ENCODE assay signal across 18 cellular contexts in the genomic region with DNA sequence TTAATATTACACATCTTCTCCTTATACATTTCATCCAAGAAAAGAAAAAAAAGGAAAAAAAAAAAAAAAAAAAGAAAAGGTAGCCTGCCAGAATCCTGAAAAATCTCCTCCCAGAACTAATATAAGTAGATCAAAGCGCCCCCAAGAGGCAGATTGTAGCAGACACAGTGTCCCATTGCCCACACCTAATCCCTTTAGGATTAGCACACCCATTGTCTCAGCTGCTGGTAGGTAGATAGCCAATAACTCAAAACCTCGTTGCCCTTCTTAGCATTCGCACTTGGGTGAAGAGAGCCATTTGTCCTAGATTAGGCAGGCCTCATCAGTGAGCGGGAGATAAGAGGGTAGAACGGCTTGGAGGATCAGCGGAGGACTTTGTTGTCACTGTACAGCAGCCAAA.
DNase-seq lines count a peak whose midpoint lies in the region; TF ChIP-seq lines count a peak whose summit lies in the region.
"Had no signal": no experiment of that assay in that cellular context is flagged by ENCODE, and none has a peak within 500 bp of the region (broad histone marks: within the 10 kb centered on the region; RNA-seq: fewer than 3 reads in every experiment).

No MANE protein-coding gene starts in this region.

- H3K27ac ChIP-seq in 22Rv1 (no peak overlapping the region), OCI-LY1 (ENCODE audit: low read depth, low read length, poor library complexity, severe bottlenecking) (no peak overlapping the region), endodermal cell (ENCODE audit: low read depth, low read length) (no peak overlapping the region), PC-9 (no peak overlapping the region)
- H3K27ac ChIP-seq: SK-N-MC had no signal

- H3K27me3 Mint-ChIP-seq in endodermal cell (ENCODE audit: insufficient read depth), result no peaks in the 10 kb centered on the region
- H3K27me3 Mint-ChIP-seq in activated CD4-positive, alpha-beta memory T cell treated with anti-CD3 and anti-CD28 coated beads for 36 hours, result no peaks in the 10 kb centered on the region
- H3K27me3 Mint-ChIP-seq: activated CD4-positive, alpha-beta T cell treated with anti-CD3 and anti-CD28 coated beads, Interleukin-2, amount 10 ng/mL, durations not matched to agents 7 days and 5 days; CD4-positive, alpha-beta memory T cell had no signal

- H4K20me1 ChIP-seq in OCI-LY1 (ENCODE audit: insufficient read depth, low read length) (no peaks in the 10 kb centered on the region), PC-9 (ENCODE audit: insufficient read depth) (no peaks in the 10 kb centered on the region)

- H3K9me3 ChIP-seq in OCI-LY1 (ENCODE audit: low read length), result no peaks in the 10 kb centered on the region
- H3K9me3 ChIP-seq in endodermal cell (ENCODE audit: control insufficient read depth, low read length), result peaks cover 19% of the 10 kb centered on the region
- no peaks in the 10 kb centered on the region for H3K9me3 ChIP-seq in PC-9 (ENCODE audit: insufficient read depth, low read depth)

- H3K79me2 ChIP-seq in OCI-LY1 (ENCODE audit: insufficient read depth, low read length) (no peaks in the 10 kb centered on the region), PC-9 (ENCODE audit: low read depth) (no peaks in the 10 kb centered on the region)

- H3K9ac ChIP-seq in OCI-LY1 (ENCODE audit: low read length) (no peak overlapping the region), endodermal cell (ENCODE audit: extremely low read depth, low read length, poor library complexity, severe bottlenecking) (no peak overlapping the region)

- no peak overlapping the region for H3K4me3 Mint-ChIP-seq in endodermal cell
- no peak overlapping the region for H3K4me3 Mint-ChIP-seq in activated CD4-positive, alpha-beta memory T cell treated with anti-CD3 and anti-CD28 coated beads for 36 hours
- H3K4me3 Mint-ChIP-seq: activated CD4-positive, alpha-beta T cell treated with anti-CD3 and anti-CD28 coated beads, Interleukin-2, amount 10 ng/mL, durations not matched to agents 7 days and 5 days; activated naive CD4-positive, alpha-beta T cell treated with anti-CD3 and anti-CD28 coated beads for 36 hours; CD4-positive, alpha-beta memory T cell had no signal

- CTCF ChIA-PET in activated CD4-positive, alpha-beta memory T cell treated with anti-CD3 and anti-CD28 coated beads for 36 hours (lab: Charles Lee), result no interaction called here
- CTCF ChIA-PET in PC-9 (lab: Charles Lee), result no interaction called here

- intact Hi-C loops in activated CD4-positive, alpha-beta memory T cell treated with anti-CD3 and anti-CD28 coated beads for 36 hours (cut with micrococcal nuclease), result no loop called here
- intact Hi-C loops in PC-9 (cut with micrococcal nuclease; ENCODE audit: unreplicated experiment), result no loop called here

- no TSS peak for BruUV-seq in PC-9 (replicated peaks; lab: Mats Ljungman, UMichigan)

- H2AFZ ChIP-seq in OCI-LY1 (ENCODE audit: low read length), result no peak overlapping the region
- no peak overlapping the region for H2AFZ ChIP-seq in PC-9

- DNase-seq in endodermal cell (peak; percentile 88), PC-9 (no peak), NCI-H187 (lab: John Stamatoyannopoulos, UW) (no peak), NCI-H128 (lab: John Stamatoyannopoulos, UW; ENCODE audit: unreplicated experiment) (no peak)
- no peak for DNase-seq in activated CD4-positive, alpha-beta memory T cell treated with anti-CD3 and anti-CD28 coated beads for 36 hours
- DNase-seq: activated CD4-positive, alpha-beta T cell treated with anti-CD3 and anti-CD28 coated beads, Interleukin-2, amount 10 ng/mL, durations not matched to agents 7 days and 5 days; activated naive CD4-positive, alpha-beta T cell treated with anti-CD3 and anti-CD28 coated beads for 36 hours; aorta; CD4-positive, alpha-beta memory T cell; EL; hippocampal formation; NCI-H1930; NCI-H446 treated with DMSO at 0.1 percent for 48 hours; stimulated activated naive CD4-positive, alpha-beta T cell treated with Interleukin-2 at 50 U/mL for 16 hours had no signal

- no peak overlapping the region for H3K4me2 ChIP-seq in OCI-LY1 (ENCODE audit: low read length)
- no peak overlapping the region for H3K4me2 ChIP-seq in PC-9

- H3K27ac Mint-ChIP-seq in endodermal cell, result no peak overlapping the region
- H3K27ac Mint-ChIP-seq in activated CD4-positive, alpha-beta memory T cell treated with anti-CD3 and anti-CD28 coated beads for 36 hours, result no peak overlapping the region
- H3K27ac Mint-ChIP-seq: activated CD4-positive, alpha-beta T cell treated with anti-CD3 and anti-CD28 coated beads, Interleukin-2, amount 10 ng/mL, durations not matched to agents 7 days and 5 days; activated naive CD4-positive, alpha-beta T cell treated with anti-CD3 and anti-CD28 coated beads for 36 hours; CD4-positive, alpha-beta memory T cell had no signal

- peaks cover 10% of the 10 kb centered on the region for H3K4me1 Mint-ChIP-seq in endodermal cell
- no peaks in the 10 kb centered on the region for H3K4me1 Mint-ChIP-seq in activated CD4-positive, alpha-beta memory T cell treated with anti-CD3 and anti-CD28 coated beads for 36 hours (ENCODE audit: low read depth)
- H3K4me1 Mint-ChIP-seq: activated CD4-positive, alpha-beta T cell treated with anti-CD3 and anti-CD28 coated beads, Interleukin-2, amount 10 ng/mL, durations not matched to agents 7 days and 5 days; CD4-positive, alpha-beta memory T cell had no signal

- TF ChIP-seq CTCF in 22Rv1 (IDR thresholded peaks at IDR 0.05) (peak; percentile 27), GM12874 (IDR thresholded peaks at IDR 0.05; ENCODE audit: insufficient read depth, low read depth, low read length) (0 out of 2 replicates have a peak, but pooled peaks have one; percentile 15), OCI-LY1 (IDR thresholded peaks at IDR 0.05; ENCODE audit: low read length) (peak; percentile 19; the same call in 1 of the 2 replicates), endodermal cell (conservative IDR thresholded peaks at IDR 0.05) (peak; percentile 81), PC-9 (conservative IDR thresholded peaks at IDR 0.05) (no peak)

- H3K4me3 ChIP-seq in OCI-LY1 (ENCODE audit: low read depth, low read length, poor library complexity, severe bottlenecking), result no peak overlapping the region
- H3K4me3 ChIP-seq in endodermal cell (ENCODE audit: low read length), result no peak overlapping the region
- no peak overlapping the region for H3K4me3 ChIP-seq in PC-9
- H3K4me3 ChIP-seq: SK-N-MC had no signal

- 18 to 59% methylated on average over 5 to 6 of the region's 6 CpGs for WGBS in endodermal cell (ENCODE audit: insufficient coverage in 1 of 2, insufficient read length in 1 of 2), 2 experiments

- no peaks in the 10 kb centered on the region for H3K4me1 ChIP-seq in OCI-LY1 (ENCODE audit: insufficient read depth, low read length, severe bottlenecking)
- no peaks in the 10 kb centered on the region for H3K4me1 ChIP-seq in endodermal cell (ENCODE audit: control insufficient read depth, insufficient read depth, low read length)
- no peaks in the 10 kb centered on the region for H3K4me1 ChIP-seq in PC-9 (replicated peaks; ENCODE audit: insufficient read depth)

- no peaks in the 10 kb centered on the region for H3K27me3 ChIP-seq in OCI-LY1 (ENCODE audit: insufficient read depth, low read length)
- H3K27me3 ChIP-seq in endodermal cell (ENCODE audit: control insufficient read depth, insufficient read depth, low read length, poor library complexity, severe bottlenecking), result no peaks in the 10 kb centered on the region
- no peaks in the 10 kb centered on the region for H3K27me3 ChIP-seq in PC-9 (ENCODE audit: insufficient read depth, low read depth)

- H3K36me3 ChIP-seq in OCI-LY1 (ENCODE audit: insufficient read depth, low read length), result no peaks in the 10 kb centered on the region
- H3K36me3 ChIP-seq in endodermal cell (ENCODE audit: control insufficient read depth, insufficient read depth, low read length), result no peaks in the 10 kb centered on the region
- H3K36me3 ChIP-seq in PC-9 (ENCODE audit: low read depth), result no peaks in the 10 kb centered on the region

- peaks cover 5% of the 10 kb centered on the region for H3K9me3 Mint-ChIP-seq in endodermal cell
- H3K9me3 Mint-ChIP-seq in activated CD4-positive, alpha-beta memory T cell treated with anti-CD3 and anti-CD28 coated beads for 36 hours, result peaks cover 31% of the 10 kb centered on the region

- H3K36me3 Mint-ChIP-seq in endodermal cell (ENCODE audit: low read depth), result no peaks in the 10 kb centered on the region
- H3K36me3 Mint-ChIP-seq in activated CD4-positive, alpha-beta memory T cell treated with anti-CD3 and anti-CD28 coated beads for 36 hours, result no peaks in the 10 kb centered on the region
- H3K36me3 Mint-ChIP-seq: CD4-positive, alpha-beta memory T cell had no signal

- POLR2A ChIA-PET in activated CD4-positive, alpha-beta memory T cell treated with anti-CD3 and anti-CD28 coated beads for 36 hours (lab: Charles Lee), result no interaction called here
- POLR2A ChIA-PET in PC-9 (lab: Charles Lee; ENCODE audit: unreplicated experiment), result no interaction called here

- no peaks in the 10 kb centered on the region for H3F3A ChIP-seq in OCI-LY1 (ENCODE audit: insufficient read depth, low read length)
- H3F3A ChIP-seq in PC-9 (ENCODE audit: insufficient read depth, low read depth), result no peaks in the 10 kb centered on the region

- H3K9me2 ChIP-seq in OCI-LY1 (ENCODE audit: low read depth, low read length), result no peaks in the 10 kb centered on the region
- H3K9me2 ChIP-seq in PC-9 (ENCODE audit: insufficient read depth), result no peaks in the 10 kb centered on the region
